In genomic region chr3:55452886-55453285, GRCh38 we compare ENCODE assay signal across 29 cellular contexts. TPM values are rescaled to one million over a fixed set of nuclear protein-coding genes. Genes with fewer than 3 reads are reported as not detected.
"Had no signal": no experiment of that assay in that cellular context is flagged by ENCODE, and none has a peak within 500 bp of the region (broad histone marks: within the 10 kb centered on the region; RNA-seq: fewer than 3 reads in every experiment).

No MANE protein-coding gene starts in this region.

- H3K27me3 ChIP-seq: ascending aorta, breast epithelium, cardiac muscle cell, esophagus muscularis mucosa, gastroesophageal sphincter had no signal

- H3K4me3 ChIP-seq: ascending aorta, breast epithelium, cardiac muscle cell, coronary artery, dorsolateral prefrontal cortex, esophagus muscularis mucosa, gastroesophageal sphincter, heart right ventricle had no signal

- H3K36me3 ChIP-seq: ascending aorta, breast epithelium, cardiac muscle cell, esophagus muscularis mucosa, gastroesophageal sphincter, heart right ventricle had no signal

- ATAC-seq: activated CD4-positive, alpha-beta T cell treated with anti-CD3 and anti-CD28 coated beads for 36 hours; activated naive CD4-positive, alpha-beta T cell treated with anti-CD3 and anti-CD28 coated beads, Interleukin-2, amount 50 U/mL, for 72 hours; activated T-cell treated with anti-CD3 and anti-CD28 coated beads, Interleukin-2, amount 50 U/mL, for 72 hours; effector memory CD8-positive, alpha-beta T cell; gastroesophageal sphincter; heart right ventricle; T-helper 17 cell had no signal

- H3K9me3 ChIP-seq: ascending aorta, breast epithelium, esophagus muscularis mucosa, gastroesophageal sphincter, heart right ventricle had no signal

- H3K27ac ChIP-seq: ascending aorta, breast epithelium, cardiac muscle cell, coronary artery, dorsolateral prefrontal cortex, esophagus muscularis mucosa, gastroesophageal sphincter, heart right ventricle had no signal

- DNase-seq: activated CD4-positive, alpha-beta memory T cell treated with anti-CD3 and anti-CD28 coated beads, Interleukin-2, amount 10 ng/mL, durations not matched to agents 7 days and 5 days; activated CD4-positive, alpha-beta T cell treated with anti-CD3 and anti-CD28 coated beads for 36 hours; activated CD4-positive, alpha-beta T cell treated with anti-CD3 and anti-CD28 coated beads, Interleukin-2, amount 10 ng/mL, durations not matched to agents 24 days and 14 days; activated CD4-positive, CD25-positive, alpha-beta regulatory T cell; activated CD4-positive, CD25-positive, alpha-beta regulatory T cell treated with anti-CD3 and anti-CD28 coated beads, Interleukin-2, amount 50 U/mL, for 72 hours; activated CD8-positive, alpha-beta memory T cell treated with anti-CD3 and anti-CD28 coated beads, Interleukin-2, amount 50 U/mL, for 48 hours; activated gamma-delta T cell; activated naive CD4-positive, alpha-beta T cell; activated naive CD4-positive, alpha-beta T cell treated with anti-CD3 and anti-CD28 coated beads, Interleukin-2, amount 10 ng/mL, durations not matched to agents 7 days and 5 days; activated naive CD8-positive, alpha-beta T cell treated with anti-CD3 and anti-CD28 coated beads, Interleukin-2, amount 10 ng/mL, durations not matched to agents 7 days and 5 days; activated T-cell treated with anti-CD3 and anti-CD28 coated beads for 4 hours; activated T-cell treated with anti-CD3 and anti-CD28 coated beads, Interleukin-2, amount 50 U/mL, for 24 hours; activated T-cell treated with anti-CD3 and anti-CD28 coated beads, Interleukin-2, amount 50 U/mL, for 72 hours; dorsolateral prefrontal cortex; effector CD4-positive, alpha-beta T cell; effector memory CD8-positive, alpha-beta T cell; erythroblast; foreskin melanocyte; heart right ventricle; T-helper 1 cell; T-helper 17 cell; T1000 had no signal

- H3K4me1 ChIP-seq: ascending aorta, breast epithelium, esophagus muscularis mucosa, gastroesophageal sphincter, heart right ventricle had no signal

RNA-seq across cellular contexts. Expression of gene WNT5A, which starts 34.2 kb away (rescaled TPM):
- total RNA-seq: activated CD4-positive, alpha-beta memory T cell treated with anti-CD3 and anti-CD28 coated beads, Interleukin-2, amount 10 ng/mL, durations not matched to agents 7 days and 5 days; activated CD4-positive, alpha-beta T cell treated with anti-CD3 and anti-CD28 coated beads for 36 hours; activated CD4-positive, alpha-beta T cell treated with anti-CD3 and anti-CD28 coated beads, Interleukin-2, amount 10 ng/mL, durations not matched to agents 24 days and 14 days; activated naive CD4-positive, alpha-beta T cell treated with anti-CD3 and anti-CD28 coated beads, Interleukin-2, amount 50 U/mL, for 72 hours; activated naive CD8-positive, alpha-beta T cell treated with anti-CD3 and anti-CD28 coated beads, Interleukin-2, amount 10 ng/mL, durations not matched to agents 7 days and 5 days; T-helper 17 cell had no signal
